ENCODE assay signal across 8 cellular contexts in the genomic region with DNA sequence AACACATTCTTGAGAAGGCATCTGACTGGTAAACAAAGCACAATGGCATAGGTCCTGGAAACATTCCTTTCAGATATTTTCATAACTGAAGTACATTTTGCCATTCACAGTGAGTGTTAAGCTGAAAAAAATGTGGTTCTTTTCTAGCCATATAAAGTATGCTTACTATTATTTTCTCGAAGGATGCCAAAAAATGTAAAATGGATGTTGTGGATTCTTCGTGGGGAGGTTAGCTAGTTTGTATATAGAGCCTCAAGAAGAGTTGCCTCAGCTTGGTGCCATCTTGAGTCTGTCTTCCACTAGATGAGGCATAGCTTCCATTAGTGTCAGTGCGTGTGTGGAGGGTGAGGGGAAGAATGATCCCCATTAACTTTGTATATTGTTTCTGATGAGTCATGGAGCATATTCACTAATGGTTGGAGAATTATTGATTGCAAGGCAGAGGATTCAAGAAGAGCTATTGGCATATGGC. TPM values are rescaled to one million over a fixed set of nuclear protein-coding genes. Genes with fewer than 3 reads are reported as not detected.
DNase-seq lines count a peak whose midpoint lies in the region; ATAC-seq and TF ChIP-seq lines count a peak whose summit lies in the region.

No MANE protein-coding gene starts in this region.

- no peak overlapping the region for H3K4me2 ChIP-seq in H9 (ENCODE audit: insufficient read depth, insufficient read length, low read length)

- no peak overlapping the region for H2AK5ac ChIP-seq in H9 (ENCODE audit: insufficient read length, low read length)

- no peaks in the 10 kb centered on the region; the same call in 1 of the 2 replicates for H3K27me3 ChIP-seq in H9 (ENCODE audit: insufficient read depth, low read length)

- no peak overlapping the region for H3K18ac ChIP-seq in H9 (ENCODE audit: insufficient read length, low read depth, low read length)

- H3K9me3 Mint-ChIP-seq in WTC11 = no peaks in the 10 kb centered on the region
- no peaks in the 10 kb centered on the region for H3K9me3 Mint-ChIP-seq in H9

- H4K20me1 ChIP-seq in H9 (ENCODE audit: control insufficient read depth, insufficient read depth, insufficient read length) = no peaks in the 10 kb centered on the region

- H3K27ac Mint-ChIP-seq in WTC11 (peak overlapping the region; percentile 14; the same call in 1 of the 2 replicates), H9 (no peak overlapping the region)

- no peak overlapping the region for H4K5ac ChIP-seq in H9 (ENCODE audit: insufficient read length, low read depth, low read length)

- no peak overlapping the region for H3K4ac ChIP-seq in H9 (ENCODE audit: low read depth, low read length)

- TF ChIP-seq CTCF in WTC11 (IDR thresholded peaks at IDR 0.05) = no peak
- no peak for TF ChIP-seq CTCF in fibroblast of pulmonary artery (IDR thresholded peaks at IDR 0.05; ENCODE audit: low read length, missing control alignments)
- no peak for TF ChIP-seq CTCF in H9 (conservative IDR thresholded peaks at IDR 0.05)

- peaks cover 14% of the 10 kb centered on the region for H3K23me2 ChIP-seq in H9 (ENCODE audit: insufficient read length, low read depth, low read length, poor library complexity, severe bottlenecking)

- no peak overlapping the region for H3K56ac ChIP-seq in H9 (ENCODE audit: insufficient read length, low read depth, low read length)

- H3K4me1 Mint-ChIP-seq in WTC11 (peaks cover 44% of the 10 kb centered on the region), H9 (peaks cover 14 to 37% of the 10 kb centered on the region in 2 experiments)

- H3T11ph ChIP-seq in H9 (ENCODE audit: low read length) = no peak overlapping the region

- H3K79me2 ChIP-seq in H9 (ENCODE audit: insufficient read depth, low read length) = peaks cover 8% of the 10 kb centered on the region; the same call in 1 of the 2 replicates

- H3K27me3 Mint-ChIP-seq in WTC11 (ENCODE audit: low read depth) (peaks cover 6% of the 10 kb centered on the region), H9 (ENCODE audit: low read depth) (peaks cover 6% of the 10 kb centered on the region)

- no peak for ATAC-seq in WTC11

- H2BK12ac ChIP-seq in H9 (ENCODE audit: insufficient read length, low read depth, low read length) = no peak overlapping the region

- no peak overlapping the region for H4K8ac ChIP-seq in H9 (replicated peaks; ENCODE audit: insufficient read length, low read depth, low read length)

- no peak overlapping the region for H2BK20ac ChIP-seq in H9 (ENCODE audit: low read depth, low read length, poor library complexity, severe bottlenecking)

- H3K79me1 ChIP-seq in H9 (ENCODE audit: insufficient read depth, low read depth, low read length, poor library complexity, severe bottlenecking) = no peaks in the 10 kb centered on the region

- POLR2A ChIA-PET in WTC11 (lab: Charles Lee) = no interaction called here

- peak overlapping the region; percentile 83 for H3K4me3 ChIP-seq in fibroblast of pulmonary artery (replicated peaks; ENCODE audit: low read depth, low read length)

- H3K4me3 Mint-ChIP-seq in WTC11 (no peak overlapping the region), H9 (no peak overlapping the region)

- peak; percentile 58 to 61 for DNase-seq in activated CD4-positive, alpha-beta T cell treated with anti-CD3 and anti-CD28 coated beads for 4 hours
- no peak for DNase-seq in activated CD4-positive, alpha-beta T cell treated with anti-CD3 and anti-CD28 coated beads for 1 hour
- DNase-seq in WTC11 (ENCODE audit: low spot score) (no peak), fibroblast of pulmonary artery (ENCODE audit: low read depth) (peak; percentile 82), stromal cell of bone marrow (ENCODE audit: low read depth) (peak; percentile 48), NCI-H2107 (lab: John Stamatoyannopoulos, UW) (no peak), NK-92 (lab: John Stamatoyannopoulos, UW; ENCODE audit: unreplicated experiment) (no peak), H9 (no peak)

- H3K36me3 Mint-ChIP-seq in WTC11 (no peaks in the 10 kb centered on the region), H9 (ENCODE audit: insufficient read depth in 1 of 3, low read depth in 3 of 3) (no peaks in the 10 kb centered on the region)

- CTCF ChIA-PET in WTC11 (lab: Charles Lee) = no interaction called here

- H2BK15ac ChIP-seq in H9 (ENCODE audit: low read depth, low read length) = no peak overlapping the region

- H3K9ac ChIP-seq in H9 (ENCODE audit: extremely low read depth, insufficient read length, low read length) = no peak overlapping the region

- no peak overlapping the region for H2BK120ac ChIP-seq in H9 (ENCODE audit: low read depth, low read length, poor library complexity, severe bottlenecking)

- no CpG with 5 or more reads among the region's 3 CpGs for WGBS in H9 (ENCODE audit: extremely low coverage, insufficient read length, low lambda C conversion rate)

- H3K23ac ChIP-seq in H9 (ENCODE audit: insufficient read length, low read depth, low read length) = no peak overlapping the region

- no peak overlapping the region for H4K91ac ChIP-seq in H9 (ENCODE audit: insufficient read length, low read depth, low read length)

- no peak overlapping the region for H3K27ac ChIP-seq in H9 (ENCODE audit: insufficient read length, low read depth, low read length)

- H3K14ac ChIP-seq in H9 (ENCODE audit: insufficient read depth, low read length) = no peak overlapping the region

- no peaks in the 10 kb centered on the region; the same call in 1 of the 2 replicates for H3K4me1 ChIP-seq in H9 (ENCODE audit: insufficient read depth, low read length)

- no peak overlapping the region for H2BK5ac ChIP-seq in H9 (ENCODE audit: insufficient read length, low read length)

- H3K9me3 ChIP-seq in H9 (ENCODE audit: control insufficient read depth, low read depth, low read length) = no peaks in the 10 kb centered on the region

- no peak overlapping the region for H2AFZ ChIP-seq in H9 (ENCODE audit: low read length)

TF ChIP-seq in WTC11, 78 proteins besides CTCF, POLR2A, EP300 and RAD21:
- TF ChIP-seq TEAD4 (CRISPR knock-in tag; IDR thresholded peaks at IDR 0.05) (no peak), NR3C1 (CRISPR knock-in tag; conservative IDR thresholded peaks at IDR 0.05; ENCODE audit: low read depth) (no peak), NFE2L1 (CRISPR knock-in tag; IDR thresholded peaks at IDR 0.05) (no peak), GABPB1 (CRISPR knock-in tag; IDR thresholded peaks at IDR 0.05) (no peak), FOXJ3 (CRISPR knock-in tag; IDR thresholded peaks at IDR 0.05; ENCODE audit: borderline replicate concordance) (no peak), MYBL2 (CRISPR knock-in tag; IDR thresholded peaks at IDR 0.05) (no peak), ZNF121 (CRISPR knock-in tag; IDR thresholded peaks at IDR 0.05) (no peak), JUN (CRISPR knock-in tag; IDR thresholded peaks at IDR 0.05) (no peak)
- TF ChIP-seq, protein P1, sequence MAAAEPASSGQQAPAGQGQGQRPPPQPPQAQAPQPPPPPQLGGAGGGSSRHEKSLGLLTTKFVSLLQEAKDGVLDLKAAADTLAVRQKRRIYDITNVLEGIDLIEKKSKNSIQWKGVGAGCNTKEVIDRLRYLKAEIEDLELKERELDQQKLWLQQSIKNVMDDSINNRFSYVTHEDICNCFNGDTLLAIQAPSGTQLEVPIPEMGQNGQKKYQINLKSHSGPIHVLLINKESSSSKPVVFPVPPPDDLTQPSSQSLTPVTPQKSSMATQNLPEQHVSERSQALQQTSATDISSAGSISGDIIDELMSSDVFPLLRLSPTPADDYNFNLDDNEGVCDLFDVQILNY (CRISPR knock-in tag; IDR thresholded peaks at IDR 0.05) = no peak
- TF ChIP-seq, protein P2, sequence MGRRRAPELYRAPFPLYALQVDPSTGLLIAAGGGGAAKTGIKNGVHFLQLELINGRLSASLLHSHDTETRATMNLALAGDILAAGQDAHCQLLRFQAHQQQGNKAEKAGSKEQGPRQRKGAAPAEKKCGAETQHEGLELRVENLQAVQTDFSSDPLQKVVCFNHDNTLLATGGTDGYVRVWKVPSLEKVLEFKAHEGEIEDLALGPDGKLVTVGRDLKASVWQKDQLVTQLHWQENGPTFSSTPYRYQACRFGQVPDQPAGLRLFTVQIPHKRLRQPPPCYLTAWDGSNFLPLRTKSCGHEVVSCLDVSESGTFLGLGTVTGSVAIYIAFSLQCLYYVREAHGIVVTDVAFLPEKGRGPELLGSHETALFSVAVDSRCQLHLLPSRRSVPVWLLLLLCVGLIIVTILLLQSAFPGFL (CRISPR knock-in tag; IDR thresholded peaks at IDR 0.05; ENCODE audit: borderline replicate concordance) = no peak
- TF ChIP-seq, protein P3, sequence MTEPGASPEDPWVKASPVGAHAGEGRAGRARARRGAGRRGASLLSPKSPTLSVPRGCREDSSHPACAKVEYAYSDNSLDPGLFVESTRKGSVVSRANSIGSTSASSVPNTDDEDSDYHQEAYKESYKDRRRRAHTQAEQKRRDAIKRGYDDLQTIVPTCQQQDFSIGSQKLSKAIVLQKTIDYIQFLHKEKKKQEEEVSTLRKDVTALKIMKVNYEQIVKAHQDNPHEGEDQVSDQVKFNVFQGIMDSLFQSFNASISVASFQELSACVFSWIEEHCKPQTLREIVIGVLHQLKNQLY (CRISPR knock-in tag; IDR thresholded peaks at IDR 0.05) = no peak
- TF ChIP-seq, protein P4, sequence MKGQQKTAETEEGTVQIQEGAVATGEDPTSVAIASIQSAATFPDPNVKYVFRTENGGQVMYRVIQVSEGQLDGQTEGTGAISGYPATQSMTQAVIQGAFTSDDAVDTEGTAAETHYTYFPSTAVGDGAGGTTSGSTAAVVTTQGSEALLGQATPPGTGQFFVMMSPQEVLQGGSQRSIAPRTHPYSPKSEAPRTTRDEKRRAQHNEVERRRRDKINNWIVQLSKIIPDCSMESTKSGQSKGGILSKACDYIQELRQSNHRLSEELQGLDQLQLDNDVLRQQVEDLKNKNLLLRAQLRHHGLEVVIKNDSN (CRISPR knock-in tag; IDR thresholded peaks at IDR 0.05) = no peak
- TF ChIP-seq, protein P5, sequence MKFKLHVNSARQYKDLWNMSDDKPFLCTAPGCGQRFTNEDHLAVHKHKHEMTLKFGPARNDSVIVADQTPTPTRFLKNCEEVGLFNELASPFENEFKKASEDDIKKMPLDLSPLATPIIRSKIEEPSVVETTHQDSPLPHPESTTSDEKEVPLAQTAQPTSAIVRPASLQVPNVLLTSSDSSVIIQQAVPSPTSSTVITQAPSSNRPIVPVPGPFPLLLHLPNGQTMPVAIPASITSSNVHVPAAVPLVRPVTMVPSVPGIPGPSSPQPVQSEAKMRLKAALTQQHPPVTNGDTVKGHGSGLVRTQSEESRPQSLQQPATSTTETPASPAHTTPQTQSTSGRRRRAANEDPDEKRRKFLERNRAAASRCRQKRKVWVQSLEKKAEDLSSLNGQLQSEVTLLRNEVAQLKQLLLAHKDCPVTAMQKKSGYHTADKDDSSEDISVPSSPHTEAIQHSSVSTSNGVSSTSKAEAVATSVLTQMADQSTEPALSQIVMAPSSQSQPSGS (CRISPR knock-in tag; IDR thresholded peaks at IDR 0.05; ENCODE audit: borderline replicate concordance, low read depth) = no peak
- TF ChIP-seq, protein P6, sequence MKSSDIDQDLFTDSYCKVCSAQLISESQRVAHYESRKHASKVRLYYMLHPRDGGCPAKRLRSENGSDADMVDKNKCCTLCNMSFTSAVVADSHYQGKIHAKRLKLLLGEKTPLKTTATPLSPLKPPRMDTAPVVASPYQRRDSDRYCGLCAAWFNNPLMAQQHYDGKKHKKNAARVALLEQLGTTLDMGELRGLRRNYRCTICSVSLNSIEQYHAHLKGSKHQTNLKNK (CRISPR knock-in tag; IDR thresholded peaks at IDR 0.05) = no peak

RNA-seq across cellular contexts. Expression of a gene that starts 4.1 kb away (rescaled TPM):
- total RNA-seq in WTC11 (2021) (16.0 to 20.4 TPM (median 17.8 TPM) in 3 replicates), H9 (2021) (14.9 and 15.2 TPM in 2 replicates)

Comparison
In these comparisons a context has a peak if more than half of its experiments do, and no peak if none do; other contexts are left out.
1. DNase-seq: peak in activated CD4-positive, alpha-beta T cell treated with anti-CD3 and anti-CD28 coated beads for 4 hours (2 of 2), fibroblast of pulmonary artery (single experiment) and stromal cell of bone marrow (single experiment); none in activated CD4-positive, alpha-beta T cell treated with anti-CD3 and anti-CD28 coated beads for 1 hour (single experiment), WTC11 (single experiment), NCI-H2107 (single experiment), NK-92 (single experiment) and H9 (single experiment).